ENCODE assay signal across 8 cellular contexts in genomic region chr18:21897811-21898210, GRCh38.
DNase-seq lines count a peak whose midpoint lies in the region; ATAC-seq and TF ChIP-seq lines count a peak whose summit lies in the region.

No MANE protein-coding gene starts in this region.

- TF ChIP-seq CTCF in colonic mucosa (IDR thresholded peaks at IDR 0.05) (peak; percentile 52), liver (IDR thresholded peaks at IDR 0.05; ENCODE audit: low read depth, low read length, missing input control) (peak; percentile 70), upper lobe of right lung (IDR thresholded peaks at IDR 0.05) (peak; percentile 72)

- no peak overlapping the region for H3K4me3 ChIP-seq in colonic mucosa
- H3K4me3 ChIP-seq in liver (ENCODE audit: low read depth in 1 of 3, low read length in 3 of 3): no peak overlapping the region
- H3K4me3 ChIP-seq in upper lobe of right lung: no peak overlapping the region

- ATAC-seq in HG02763 (IDR thresholded peaks at IDR 0.05; ENCODE audit: unreplicated experiment) (peak; percentile 75), upper lobe of right lung (peak; percentile 87)

- H3K4me1 ChIP-seq in colonic mucosa: no peaks in the 10 kb centered on the region
- peaks cover 0 to 8% (median 5%) of the 10 kb centered on the region in 4 donors for H3K4me1 ChIP-seq in liver (ENCODE audit: control insufficient read depth in 4 of 4, insufficient read depth in 4 of 4, low read length in 3 of 4)
- no peaks in the 10 kb centered on the region for H3K4me1 ChIP-seq in upper lobe of right lung

- H3K27ac ChIP-seq in colonic mucosa (no peak overlapping the region), liver (ENCODE audit: low read depth in 1 of 2, low read length in 2 of 2) (no peak overlapping the region), upper lobe of right lung (no peak overlapping the region)

- H3K27me3 ChIP-seq in colonic mucosa (no peaks in the 10 kb centered on the region), liver (ENCODE audit: control insufficient read depth in 4 of 4, insufficient read depth in 4 of 4, low read length in 3 of 4) (no peaks in the 10 kb centered on the region), upper lobe of right lung (no peaks in the 10 kb centered on the region)

- TF ChIP-seq RAD21 in liver (IDR thresholded peaks at IDR 0.05): peak; percentile 82 to 88

- DNase-seq in AG20443 (ENCODE audit: low spot score): peak; percentile 74
- peak; percentile 10 for DNase-seq in GM04504 (ENCODE audit: low read depth)
- peak; percentile 39 for DNase-seq in NCI-H774 (lab: John Stamatoyannopoulos, UW)
- DNase-seq in colonic mucosa: peak; percentile 76
- DNase-seq in upper lobe of right lung: no peak
- no peak for DNase-seq in NK-92 treated with Interleukin-12 subunit alpha and Interleukin-12 subunit beta, amount 100 ng/mL, for 24 hours (lab: John Stamatoyannopoulos, UW)

- intact Hi-C loops in colonic mucosa (cut with DNase I): no loop called here
- intact Hi-C loops in upper lobe of right lung (cut with DNase I): no loop called here

- 9% methylated on average over 4 of the region's 4 CpGs for WGBS in liver

- H3K9ac ChIP-seq in colonic mucosa (ENCODE audit: low read depth in 2 of 2, low read length in 2 of 2): no peak overlapping the region
- H3K9ac ChIP-seq in liver (ENCODE audit: low read depth in 1 of 2, low read length in 2 of 2): no peak overlapping the region

- H3K9me3 ChIP-seq in colonic mucosa (no peaks in the 10 kb centered on the region), liver (ENCODE audit: control insufficient read depth in 4 of 4, low read length in 3 of 4) (no peaks in the 10 kb centered on the region), upper lobe of right lung (no peaks in the 10 kb centered on the region)

- H3K36me3 ChIP-seq in colonic mucosa (no peaks in the 10 kb centered on the region), liver (ENCODE audit: control insufficient read depth in 4 of 4, insufficient read depth in 3 of 4, low read depth in 1 of 4, low read length in 3 of 4) (no peaks in the 10 kb centered on the region), upper lobe of right lung (no peaks in the 10 kb centered on the region)

TF ChIP-seq in liver, 16 proteins besides CTCF, POLR2A, EP300 and RAD21:
- TF ChIP-seq EGR1 (IDR thresholded peaks at IDR 0.05; ENCODE audit: low read depth in 2 of 2) (no peak), HNF4G (IDR thresholded peaks at IDR 0.05) (peak; percentile 5), HNF4A (conservative IDR thresholded peaks at IDR 0.05) (peak; percentile 42 to 60), NR2F2 (IDR thresholded peaks at IDR 0.05) (peak; percentile 62), SP1 (IDR thresholded peaks at IDR 0.05) (no peak), YY1 (IDR thresholded peaks at IDR 0.05) (no peak), RXRA (IDR thresholded peaks at IDR 0.05) (peak in 1 of 2 donors; percentile 28), FOXA1 (IDR thresholded peaks at IDR 0.05) (no peak), REST (IDR thresholded peaks at IDR 0.05) (no peak), GABPA (IDR thresholded peaks at IDR 0.05 in 1 of 2, conservative IDR thresholded peaks at IDR 0.05 in 1 of 2) (no peak), MAX (IDR thresholded peaks at IDR 0.05) (no peak), JUND (IDR thresholded peaks at IDR 0.05) (no peak), ZBTB33 (IDR thresholded peaks at IDR 0.05) (no peak), ATF3 (IDR thresholded peaks at IDR 0.05) (no peak), TAF1 (conservative IDR thresholded peaks at IDR 0.05) (no peak), FOXA2 (IDR thresholded peaks at IDR 0.05) (no peak)

Comparison
In these comparisons a context has a peak if more than half of its experiments do, and no peak if none do; other contexts are left out.
1. DNase-seq: peak in AG20443 (single experiment), GM04504 (single experiment), NCI-H774 (single experiment) and colonic mucosa (single experiment); none in upper lobe of right lung (single experiment) and NK-92 treated with Interleukin-12 subunit alpha and Interleukin-12 subunit beta, amount 100 ng/mL, for 24 hours (single experiment).
2. Peak in every context shown above with its lines, with median percentiles within 50 percentile points of each other: CTCF ChIP-seq.